Comparison of ENCODE assay signal across 1 cellular context in the genomic region with DNA sequence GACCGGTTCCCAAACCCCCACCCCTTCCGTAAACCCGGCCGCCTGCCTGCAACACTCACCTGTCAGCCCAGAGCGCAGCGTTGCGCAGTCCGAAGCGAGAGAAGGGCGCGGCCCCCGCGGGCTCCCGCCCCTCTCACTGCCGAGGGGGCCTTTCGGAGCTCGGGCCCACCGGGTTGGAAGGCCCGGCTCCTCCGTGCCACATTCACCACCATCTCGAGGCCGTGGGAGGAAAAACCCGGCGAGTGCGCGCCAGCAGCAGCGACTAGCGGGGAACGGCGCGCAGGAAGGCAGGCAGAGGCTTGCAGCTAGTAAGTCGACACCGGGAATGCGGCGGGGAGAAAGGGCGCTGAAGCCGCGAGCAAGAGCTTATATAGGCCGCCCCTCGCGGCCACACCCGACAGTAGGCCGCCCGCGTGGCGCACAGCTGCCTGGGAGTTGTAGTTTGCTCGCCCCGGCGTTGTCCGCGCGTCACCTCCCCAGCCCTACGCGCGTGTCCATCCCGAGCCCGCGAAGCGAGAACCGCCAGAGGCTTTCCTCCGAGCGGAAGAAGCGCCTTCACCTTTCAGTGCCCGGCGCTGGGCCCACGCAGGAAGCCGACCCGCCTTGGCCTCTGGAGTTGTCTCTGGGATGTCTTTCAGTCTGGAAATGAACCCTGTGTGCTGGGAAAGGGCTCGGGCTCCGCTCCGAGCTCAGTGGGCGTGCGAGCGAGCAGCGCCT.
TF ChIP-seq lines count a peak whose summit lies in the region.

No MANE protein-coding gene starts in this region.

TF ChIP-seq in K562, 482 proteins besides CTCF, POLR2A, EP300 and RAD21 (continued from another document and continues in another):
- TF ChIP-seq, protein P1, sequence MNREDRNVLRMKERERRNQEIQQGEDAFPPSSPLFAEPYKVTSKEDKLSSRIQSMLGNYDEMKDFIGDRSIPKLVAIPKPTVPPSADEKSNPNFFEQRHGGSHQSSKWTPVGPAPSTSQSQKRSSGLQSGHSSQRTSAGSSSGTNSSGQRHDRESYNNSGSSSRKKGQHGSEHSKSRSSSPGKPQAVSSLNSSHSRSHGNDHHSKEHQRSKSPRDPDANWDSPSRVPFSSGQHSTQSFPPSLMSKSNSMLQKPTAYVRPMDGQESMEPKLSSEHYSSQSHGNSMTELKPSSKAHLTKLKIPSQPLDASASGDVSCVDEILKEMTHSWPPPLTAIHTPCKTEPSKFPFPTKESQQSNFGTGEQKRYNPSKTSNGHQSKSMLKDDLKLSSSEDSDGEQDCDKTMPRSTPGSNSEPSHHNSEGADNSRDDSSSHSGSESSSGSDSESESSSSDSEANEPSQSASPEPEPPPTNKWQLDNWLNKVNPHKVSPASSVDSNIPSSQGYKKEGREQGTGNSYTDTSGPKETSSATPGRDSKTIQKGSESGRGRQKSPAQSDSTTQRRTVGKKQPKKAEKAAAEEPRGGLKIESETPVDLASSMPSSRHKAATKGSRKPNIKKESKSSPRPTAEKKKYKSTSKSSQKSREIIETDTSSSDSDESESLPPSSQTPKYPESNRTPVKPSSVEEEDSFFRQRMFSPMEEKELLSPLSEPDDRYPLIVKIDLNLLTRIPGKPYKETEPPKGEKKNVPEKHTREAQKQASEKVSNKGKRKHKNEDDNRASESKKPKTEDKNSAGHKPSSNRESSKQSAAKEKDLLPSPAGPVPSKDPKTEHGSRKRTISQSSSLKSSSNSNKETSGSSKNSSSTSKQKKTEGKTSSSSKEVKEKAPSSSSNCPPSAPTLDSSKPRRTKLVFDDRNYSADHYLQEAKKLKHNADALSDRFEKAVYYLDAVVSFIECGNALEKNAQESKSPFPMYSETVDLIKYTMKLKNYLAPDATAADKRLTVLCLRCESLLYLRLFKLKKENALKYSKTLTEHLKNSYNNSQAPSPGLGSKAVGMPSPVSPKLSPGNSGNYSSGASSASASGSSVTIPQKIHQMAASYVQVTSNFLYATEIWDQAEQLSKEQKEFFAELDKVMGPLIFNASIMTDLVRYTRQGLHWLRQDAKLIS (CRISPR knock-in tag; IDR thresholded peaks at IDR 0.05), result peak; percentile 100
- TF ChIP-seq, protein P2, sequence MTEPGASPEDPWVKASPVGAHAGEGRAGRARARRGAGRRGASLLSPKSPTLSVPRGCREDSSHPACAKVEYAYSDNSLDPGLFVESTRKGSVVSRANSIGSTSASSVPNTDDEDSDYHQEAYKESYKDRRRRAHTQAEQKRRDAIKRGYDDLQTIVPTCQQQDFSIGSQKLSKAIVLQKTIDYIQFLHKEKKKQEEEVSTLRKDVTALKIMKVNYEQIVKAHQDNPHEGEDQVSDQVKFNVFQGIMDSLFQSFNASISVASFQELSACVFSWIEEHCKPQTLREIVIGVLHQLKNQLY (CRISPR knock-in tag; conservative IDR thresholded peaks at IDR 0.05), result peak in 1 of 2 experiments; percentile 83; a peak in 2 of 4 replicates
- TF ChIP-seq HLTF (IDR thresholded peaks at IDR 0.05) (peak; percentile 67; the same call in 1 of the 2 replicates), ZKSCAN8 (CRISPR knock-in tag; IDR thresholded peaks at IDR 0.05) (no peak), RBM17 (IDR thresholded peaks at IDR 0.05; ENCODE audit: borderline replicate concordance, low read depth, low read length) (no peak), RFX5 (IDR thresholded peaks at IDR 0.05; ENCODE audit: low read depth, low read length) (peak; percentile 81; the same call in 1 of the 2 replicates), CHD2 (IDR thresholded peaks at IDR 0.05; ENCODE audit: low read depth, low read length) (peak; percentile 69), SMC3 (conservative IDR thresholded peaks at IDR 0.05; ENCODE audit: insufficient read depth, low read depth, low read length) (peak; percentile 31; the same call in 1 of the 2 replicates), NUFIP1 (IDR thresholded peaks at IDR 0.05; ENCODE audit: partially characterized antibody) (peak; percentile 38), PTTG1 (tag; IDR thresholded peaks at IDR 0.05; ENCODE audit: low read depth) (no peak), MAZ (CRISPR knock-in tag; conservative IDR thresholded peaks at IDR 0.05 in 1 of 2, IDR thresholded peaks at IDR 0.05 in 1 of 2) (peak; percentile 90 to 91), SP2 (IDR thresholded peaks at IDR 0.05; ENCODE audit: extremely low read depth, low read depth, low read length, poor library complexity, severe bottlenecking) (no peak), ZNF589 (CRISPR knock-in tag; IDR thresholded peaks at IDR 0.05; ENCODE audit: low read depth) (no peak), GTF2F1 (IDR thresholded peaks at IDR 0.05; ENCODE audit: low read depth, low read length) (peak; percentile 100), HNRNPL (IDR thresholded peaks at IDR 0.05; ENCODE audit: low read depth, low read length) (peak; percentile 95), COPS2 (conservative IDR thresholded peaks at IDR 0.05) (no peak), FOXM1 (IDR thresholded peaks at IDR 0.05; ENCODE audit: low read depth) (no peak), FOXM1 (CRISPR knock-in tag; IDR thresholded peaks at IDR 0.05; ENCODE audit: low read depth) (peak; percentile 42; the same call in 1 of the 2 replicates), YY1 (IDR thresholded peaks at IDR 0.05; ENCODE audit: borderline replicate concordance in 1 of 3, control insufficient read depth in 1 of 3, extremely low read depth in 1 of 3, insufficient read depth in 3 of 3, insufficient read length in 1 of 3, insufficient replicate concordance in 2 of 3, low read depth in 1 of 3, low read length in 2 of 3) (peak in 2 of 3 experiments; percentile 80 to 82), TCF3 (CRISPR knock-in tag; IDR thresholded peaks at IDR 0.05) (no peak), TCFL5 (CRISPR knock-in tag; conservative IDR thresholded peaks at IDR 0.05) (no peak), SIN3B (IDR thresholded peaks at IDR 0.05; ENCODE audit: low read depth) (peak; percentile 54), E2F3 (CRISPR knock-in tag; IDR thresholded peaks at IDR 0.05) (peak; percentile 80), SMAD4 (CRISPR knock-in tag; conservative IDR thresholded peaks at IDR 0.05) (peak; percentile 57; the same call in 1 of the 2 replicates), HMG20A (CRISPR knock-in tag; conservative IDR thresholded peaks at IDR 0.05) (no peak), ZNF431 (CRISPR knock-in tag; IDR thresholded peaks at IDR 0.05) (no peak; the same call in 1 of the 2 replicates), ZNF586 (CRISPR knock-in tag; conservative IDR thresholded peaks at IDR 0.05) (no peak), L3MBTL2 (IDR thresholded peaks at IDR 0.05) (peak; percentile 99), PCBP1 (IDR thresholded peaks at IDR 0.05; ENCODE audit: low read depth, low read length, poor library complexity, severe bottlenecking) (peak; percentile 99), FUS (optimal IDR thresholded peaks at IDR 0.05; ENCODE audit: low read depth, low read length) (peak; percentile 98), FOXJ2 (tag; IDR thresholded peaks at IDR 0.05) (no peak)
- TF ChIP-seq, protein P3, sequence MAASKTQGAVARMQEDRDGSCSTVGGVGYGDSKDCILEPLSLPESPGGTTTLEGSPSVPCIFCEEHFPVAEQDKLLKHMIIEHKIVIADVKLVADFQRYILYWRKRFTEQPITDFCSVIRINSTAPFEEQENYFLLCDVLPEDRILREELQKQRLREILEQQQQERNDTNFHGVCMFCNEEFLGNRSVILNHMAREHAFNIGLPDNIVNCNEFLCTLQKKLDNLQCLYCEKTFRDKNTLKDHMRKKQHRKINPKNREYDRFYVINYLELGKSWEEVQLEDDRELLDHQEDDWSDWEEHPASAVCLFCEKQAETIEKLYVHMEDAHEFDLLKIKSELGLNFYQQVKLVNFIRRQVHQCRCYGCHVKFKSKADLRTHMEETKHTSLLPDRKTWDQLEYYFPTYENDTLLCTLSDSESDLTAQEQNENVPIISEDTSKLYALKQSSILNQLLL (CRISPR knock-in tag; IDR thresholded peaks at IDR 0.05; ENCODE audit: borderline replicate concordance), result no peak
- TF ChIP-seq, protein P4, sequence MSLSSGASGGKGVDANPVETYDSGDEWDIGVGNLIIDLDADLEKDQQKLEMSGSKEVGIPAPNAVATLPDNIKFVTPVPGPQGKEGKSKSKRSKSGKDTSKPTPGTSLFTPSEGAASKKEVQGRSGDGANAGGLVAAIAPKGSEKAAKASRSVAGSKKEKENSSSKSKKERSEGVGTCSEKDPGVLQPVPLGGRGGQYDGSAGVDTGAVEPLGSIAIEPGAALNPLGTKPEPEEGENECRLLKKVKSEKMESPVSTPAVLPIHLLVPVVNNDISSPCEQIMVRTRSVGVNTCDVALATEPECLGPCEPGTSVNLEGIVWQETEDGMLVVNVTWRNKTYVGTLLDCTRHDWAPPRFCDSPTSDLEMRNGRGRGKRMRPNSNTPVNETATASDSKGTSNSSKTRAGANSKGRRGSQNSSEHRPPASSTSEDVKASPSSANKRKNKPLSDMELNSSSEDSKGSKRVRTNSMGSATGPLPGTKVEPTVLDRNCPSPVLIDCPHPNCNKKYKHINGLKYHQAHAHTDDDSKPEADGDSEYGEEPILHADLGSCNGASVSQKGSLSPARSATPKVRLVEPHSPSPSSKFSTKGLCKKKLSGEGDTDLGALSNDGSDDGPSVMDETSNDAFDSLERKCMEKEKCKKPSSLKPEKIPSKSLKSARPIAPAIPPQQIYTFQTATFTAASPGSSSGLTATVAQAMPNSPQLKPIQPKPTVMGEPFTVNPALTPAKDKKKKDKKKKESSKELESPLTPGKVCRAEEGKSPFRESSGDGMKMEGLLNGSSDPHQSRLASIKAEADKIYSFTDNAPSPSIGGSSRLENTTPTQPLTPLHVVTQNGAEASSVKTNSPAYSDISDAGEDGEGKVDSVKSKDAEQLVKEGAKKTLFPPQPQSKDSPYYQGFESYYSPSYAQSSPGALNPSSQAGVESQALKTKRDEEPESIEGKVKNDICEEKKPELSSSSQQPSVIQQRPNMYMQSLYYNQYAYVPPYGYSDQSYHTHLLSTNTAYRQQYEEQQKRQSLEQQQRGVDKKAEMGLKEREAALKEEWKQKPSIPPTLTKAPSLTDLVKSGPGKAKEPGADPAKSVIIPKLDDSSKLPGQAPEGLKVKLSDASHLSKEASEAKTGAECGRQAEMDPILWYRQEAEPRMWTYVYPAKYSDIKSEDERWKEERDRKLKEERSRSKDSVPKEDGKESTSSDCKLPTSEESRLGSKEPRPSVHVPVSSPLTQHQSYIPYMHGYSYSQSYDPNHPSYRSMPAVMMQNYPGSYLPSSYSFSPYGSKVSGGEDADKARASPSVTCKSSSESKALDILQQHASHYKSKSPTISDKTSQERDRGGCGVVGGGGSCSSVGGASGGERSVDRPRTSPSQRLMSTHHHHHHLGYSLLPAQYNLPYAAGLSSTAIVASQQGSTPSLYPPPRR (CRISPR knock-in tag; IDR thresholded peaks at IDR 0.05; ENCODE audit: borderline replicate concordance), result peak; percentile 91; the same call in 1 of the 2 replicates
- TF ChIP-seq, protein P5, sequence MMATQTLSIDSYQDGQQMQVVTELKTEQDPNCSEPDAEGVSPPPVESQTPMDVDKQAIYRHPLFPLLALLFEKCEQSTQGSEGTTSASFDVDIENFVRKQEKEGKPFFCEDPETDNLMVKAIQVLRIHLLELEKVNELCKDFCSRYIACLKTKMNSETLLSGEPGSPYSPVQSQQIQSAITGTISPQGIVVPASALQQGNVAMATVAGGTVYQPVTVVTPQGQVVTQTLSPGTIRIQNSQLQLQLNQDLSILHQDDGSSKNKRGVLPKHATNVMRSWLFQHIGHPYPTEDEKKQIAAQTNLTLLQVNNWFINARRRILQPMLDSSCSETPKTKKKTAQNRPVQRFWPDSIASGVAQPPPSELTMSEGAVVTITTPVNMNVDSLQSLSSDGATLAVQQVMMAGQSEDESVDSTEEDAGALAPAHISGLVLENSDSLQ (IDR thresholded peaks at IDR 0.05), result peak; percentile 57; the same call in 1 of the 2 replicates
- TF ChIP-seq, protein P6, sequence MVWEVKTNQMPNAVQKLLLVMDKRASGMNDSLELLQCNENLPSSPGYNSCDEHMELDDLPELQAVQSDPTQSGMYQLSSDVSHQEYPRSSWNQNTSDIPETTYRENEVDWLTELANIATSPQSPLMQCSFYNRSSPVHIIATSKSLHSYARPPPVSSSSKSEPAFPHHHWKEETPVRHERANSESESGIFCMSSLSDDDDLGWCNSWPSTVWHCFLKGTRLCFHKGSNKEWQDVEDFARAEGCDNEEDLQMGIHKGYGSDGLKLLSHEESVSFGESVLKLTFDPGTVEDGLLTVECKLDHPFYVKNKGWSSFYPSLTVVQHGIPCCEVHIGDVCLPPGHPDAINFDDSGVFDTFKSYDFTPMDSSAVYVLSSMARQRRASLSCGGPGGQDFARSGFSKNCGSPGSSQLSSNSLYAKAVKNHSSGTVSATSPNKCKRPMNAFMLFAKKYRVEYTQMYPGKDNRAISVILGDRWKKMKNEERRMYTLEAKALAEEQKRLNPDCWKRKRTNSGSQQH (CRISPR knock-in tag; IDR thresholded peaks at IDR 0.05), result peak; percentile 86; the same call in 1 of the 2 replicates
- TF ChIP-seq, protein P7, sequence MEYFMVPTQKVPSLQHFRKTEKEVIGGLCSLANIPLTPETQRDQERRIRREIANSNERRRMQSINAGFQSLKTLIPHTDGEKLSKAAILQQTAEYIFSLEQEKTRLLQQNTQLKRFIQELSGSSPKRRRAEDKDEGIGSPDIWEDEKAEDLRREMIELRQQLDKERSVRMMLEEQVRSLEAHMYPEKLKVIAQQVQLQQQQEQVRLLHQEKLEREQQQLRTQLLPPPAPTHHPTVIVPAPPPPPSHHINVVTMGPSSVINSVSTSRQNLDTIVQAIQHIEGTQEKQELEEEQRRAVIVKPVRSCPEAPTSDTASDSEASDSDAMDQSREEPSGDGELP (CRISPR knock-in tag; IDR thresholded peaks at IDR 0.05; ENCODE audit: borderline replicate concordance), result peak; percentile 93; the same call in 1 of the 2 replicates
- TF ChIP-seq, protein P8, sequence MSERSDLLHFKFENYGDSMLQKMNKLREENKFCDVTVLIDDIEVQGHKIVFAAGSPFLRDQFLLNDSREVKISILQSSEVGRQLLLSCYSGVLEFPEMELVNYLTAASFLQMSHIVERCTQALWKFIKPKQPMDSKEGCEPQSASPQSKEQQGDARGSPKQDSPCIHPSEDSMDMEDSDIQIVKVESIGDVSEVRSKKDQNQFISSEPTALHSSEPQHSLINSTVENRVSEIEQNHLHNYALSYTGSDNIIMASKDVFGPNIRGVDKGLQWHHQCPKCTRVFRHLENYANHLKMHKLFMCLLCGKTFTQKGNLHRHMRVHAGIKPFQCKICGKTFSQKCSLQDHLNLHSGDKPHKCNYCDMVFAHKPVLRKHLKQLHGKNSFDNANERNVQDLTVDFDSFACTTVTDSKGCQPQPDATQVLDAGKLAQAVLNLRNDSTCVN (CRISPR knock-in tag; IDR thresholded peaks at IDR 0.05), result peak; percentile 84; the same call in 1 of the 2 replicates
- TF ChIP-seq, protein P9, sequence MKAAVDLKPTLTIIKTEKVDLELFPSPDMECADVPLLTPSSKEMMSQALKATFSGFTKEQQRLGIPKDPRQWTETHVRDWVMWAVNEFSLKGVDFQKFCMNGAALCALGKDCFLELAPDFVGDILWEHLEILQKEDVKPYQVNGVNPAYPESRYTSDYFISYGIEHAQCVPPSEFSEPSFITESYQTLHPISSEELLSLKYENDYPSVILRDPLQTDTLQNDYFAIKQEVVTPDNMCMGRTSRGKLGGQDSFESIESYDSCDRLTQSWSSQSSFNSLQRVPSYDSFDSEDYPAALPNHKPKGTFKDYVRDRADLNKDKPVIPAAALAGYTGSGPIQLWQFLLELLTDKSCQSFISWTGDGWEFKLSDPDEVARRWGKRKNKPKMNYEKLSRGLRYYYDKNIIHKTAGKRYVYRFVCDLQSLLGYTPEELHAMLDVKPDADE (conservative IDR thresholded peaks at IDR 0.05; ENCODE audit: control insufficient read depth, low read depth, low read length), result peak; percentile 99
- TF ChIP-seq, protein P10, sequence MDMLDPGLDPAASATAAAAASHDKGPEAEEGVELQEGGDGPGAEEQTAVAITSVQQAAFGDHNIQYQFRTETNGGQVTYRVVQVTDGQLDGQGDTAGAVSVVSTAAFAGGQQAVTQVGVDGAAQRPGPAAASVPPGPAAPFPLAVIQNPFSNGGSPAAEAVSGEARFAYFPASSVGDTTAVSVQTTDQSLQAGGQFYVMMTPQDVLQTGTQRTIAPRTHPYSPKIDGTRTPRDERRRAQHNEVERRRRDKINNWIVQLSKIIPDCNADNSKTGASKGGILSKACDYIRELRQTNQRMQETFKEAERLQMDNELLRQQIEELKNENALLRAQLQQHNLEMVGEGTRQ (CRISPR knock-in tag; IDR thresholded peaks at IDR 0.05), result peak; percentile 40; the same call in 1 of the 2 replicates
